23 cellular contexts compared by ENCODE assay signal in the genomic region with DNA sequence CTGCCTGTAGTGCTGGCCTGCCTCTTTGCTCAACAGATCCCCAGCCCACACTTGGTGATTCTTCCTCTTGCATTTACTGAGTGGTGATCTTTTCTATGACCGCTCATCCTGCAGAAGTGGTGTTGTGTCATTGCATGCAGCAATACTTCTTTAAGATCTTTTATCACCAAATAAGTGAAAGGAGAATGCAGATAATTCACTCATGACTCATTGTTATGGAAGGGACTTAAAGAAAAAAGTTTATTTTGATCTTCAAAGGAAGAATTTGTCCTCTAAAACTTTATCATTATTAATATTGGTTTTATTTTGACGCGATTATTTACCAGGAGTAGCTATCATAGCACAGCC.
"Had no signal": no experiment of that assay in that cellular context is flagged by ENCODE, and none has a peak within 500 bp of the region (broad histone marks: within the 10 kb centered on the region; RNA-seq: fewer than 3 reads in every experiment).

No MANE protein-coding gene starts in this region.

- H3K4me3 ChIP-seq: adrenal gland, body of pancreas, left lung, suprapubic skin, transverse colon, uterus had no signal

- H3K4me3 Mint-ChIP-seq: activated CD4-positive, alpha-beta T cell treated with anti-CD3 and anti-CD28 coated beads for 36 hours; activated T-helper 1 cell treated with anti-CD3 and anti-CD28 coated beads, Interleukin-12 subunit alpha, Interleukin-12 subunit beta, Interleukin-2, Interleukin-4 antibody, amounts not matched to agents 30 ng/mL and 10 ng/mL and 1 ng/mL, durations not matched to agents 14 hours and 24 hours and 36 hours; naive B cell; neural crest cell; stimulated activated naive CD8-positive, alpha-beta T cell treated with anti-CD3 and anti-CD28 coated beads, Interleukin-15, amount 100 ng/mL, for 72 hours; T-helper 17 cell; WTC11 had no signal

- H3K4me1 Mint-ChIP-seq: activated CD4-positive, alpha-beta T cell treated with anti-CD3 and anti-CD28 coated beads for 36 hours; naive B cell; stimulated activated naive CD8-positive, alpha-beta T cell treated with anti-CD3 and anti-CD28 coated beads, Interleukin-15, amount 100 ng/mL, for 72 hours; T-helper 17 cell had no signal

- H3K36me3 Mint-ChIP-seq: activated naive CD4-positive, alpha-beta T cell treated with anti-CD3 and anti-CD28 coated beads, Interleukin-2, amount 50 U/mL, for 72 hours; naive B cell; WTC11 had no signal

- H3K4me1 ChIP-seq: adrenal gland, body of pancreas, left lung, suprapubic skin, transverse colon, uterus had no signal

- H3K27ac Mint-ChIP-seq: activated CD4-positive, alpha-beta T cell treated with anti-CD3 and anti-CD28 coated beads for 36 hours; activated naive CD4-positive, alpha-beta T cell treated with anti-CD3 and anti-CD28 coated beads, Interleukin-2, amount 50 U/mL, for 72 hours; activated T-helper 1 cell treated with anti-CD3 and anti-CD28 coated beads, Interleukin-12 subunit alpha, Interleukin-12 subunit beta, Interleukin-2, Interleukin-4 antibody, amounts not matched to agents 30 ng/mL and 10 ng/mL and 1 ng/mL, durations not matched to agents 14 hours and 24 hours and 36 hours; naive B cell; progenitor cell of endocrine pancreas; stimulated activated naive CD8-positive, alpha-beta T cell treated with anti-CD3 and anti-CD28 coated beads, Interleukin-15, amount 100 ng/mL, for 72 hours; T-helper 17 cell; WTC11 had no signal

- DNase-seq: activated CD4-positive, alpha-beta T cell treated with anti-CD3 and anti-CD28 coated beads for 36 hours; activated CD4-positive, alpha-beta T cell treated with anti-CD3 and anti-CD28 coated beads, Interleukin-2, amount 50 U/mL, for 48 hours; activated gamma-delta T cell treated with Interleukin-2 at 50 U/mL for 16 hours; adrenal gland; body of pancreas; central memory CD4-positive, alpha-beta T cell; cortex of kidney; left lung; naive B cell; right cardiac atrium; small intestine; stimulated activated CD4-positive, alpha-beta T cell treated with anti-CD3 and anti-CD28 coated beads, Interleukin-4, amount 100 ng/mL, for 1 hour; stimulated activated naive CD8-positive, alpha-beta T cell treated with anti-CD3 and anti-CD28 coated beads, Interleukin-15, amount 100 ng/mL, for 72 hours; T-helper 17 cell; transverse colon; uterus had no signal

- H3K27me3 ChIP-seq: adrenal gland, body of pancreas, left lung, suprapubic skin, transverse colon, uterus had no signal

- H3K9me3 Mint-ChIP-seq: activated naive CD4-positive, alpha-beta T cell treated with anti-CD3 and anti-CD28 coated beads, Interleukin-2, amount 50 U/mL, for 72 hours; activated T-helper 1 cell treated with anti-CD3 and anti-CD28 coated beads, Interleukin-12 subunit alpha, Interleukin-12 subunit beta, Interleukin-2, Interleukin-4 antibody, amounts not matched to agents 30 ng/mL and 10 ng/mL and 1 ng/mL, durations not matched to agents 14 hours and 24 hours and 36 hours; naive B cell; stimulated activated naive CD8-positive, alpha-beta T cell treated with anti-CD3 and anti-CD28 coated beads, Interleukin-15, amount 100 ng/mL, for 72 hours; WTC11 had no signal

- H3K9me3 ChIP-seq: adrenal gland, body of pancreas, left lung, suprapubic skin, transverse colon, uterus had no signal

- H3K36me3 ChIP-seq: adrenal gland, left lung, suprapubic skin, transverse colon, uterus had no signal

- ATAC-seq: activated CD4-positive, alpha-beta T cell treated with anti-CD3 and anti-CD28 coated beads for 36 hours; activated naive CD4-positive, alpha-beta T cell treated with anti-CD3 and anti-CD28 coated beads, Interleukin-2, amount 50 U/mL, for 72 hours; body of pancreas; esophagus mucosa; left lung; right cardiac atrium; stimulated activated naive CD8-positive, alpha-beta T cell treated with anti-CD3 and anti-CD28 coated beads, Interleukin-15, amount 100 ng/mL, for 72 hours; T-helper 17 cell had no signal

- H3K27ac ChIP-seq: adrenal gland, body of pancreas, left lung, suprapubic skin, transverse colon, uterus had no signal
